ENCODE assay signal across 35 cellular contexts in genomic region chr14:38175658-38176057, GRCh38. TPM values are rescaled to one million over a fixed set of nuclear protein-coding genes. Genes with fewer than 3 reads are reported as not detected.
"Had no signal": no experiment of that assay in that cellular context is flagged by ENCODE, and none has a peak within 500 bp of the region (broad histone marks: within the 10 kb centered on the region; RNA-seq: fewer than 3 reads in every experiment).

No MANE protein-coding gene starts in this region.

- H3K27ac Mint-ChIP-seq: activated B cell treated with CpG ODN at 0.5 μM for 24 hours; activated CD8-positive, alpha-beta memory T cell treated with anti-CD3 and anti-CD28 coated beads, Interleukin-2, amount 10 ng/mL, durations not matched to agents 7 days and 5 days; activated CD8-positive, alpha-beta T cell treated with anti-CD3 and anti-CD28 coated beads, Interleukin-2, amount 10 ng/mL, durations not matched to agents 7 days and 5 days; activated naive CD4-positive, alpha-beta T cell treated with anti-CD3 and anti-CD28 coated beads for 36 hours; activated naive CD8-positive, alpha-beta T cell treated with anti-CD3 and anti-CD28 coated beads for 36 hours; activated T-cell treated with anti-CD3 and anti-CD28 coated beads, Interleukin-2, amount 50 U/mL, for 24 hours; activated T-helper 2 cell treated with anti-CD3 and anti-CD28 coated beads, Interferon-gamma antibody, Interleukin-2, Interleukin-4, amounts not matched to agents 10 μg/mL and 5 μg/mL and 100 μg/mL, durations not matched to agents 14 hours and 24 hours and 36 hours; brain; T-helper 17 cell; T-helper 2 cell treated with Interferon-gamma antibody and Interleukin-4, amounts not matched to agents 5 μg/mL and 100 μg/mL, for 36 hours had no signal

- ATAC-seq: activated CD4-positive, CD25-positive, alpha-beta regulatory T cell treated with anti-CD3 and anti-CD28 coated beads, Interleukin-2, amount 50 U/mL, for 24 hours; activated CD8-positive, alpha-beta memory T cell treated with anti-CD3 and anti-CD28 coated beads, Interleukin-2, amount 10 ng/mL, durations not matched to agents 7 days and 5 days; activated CD8-positive, alpha-beta T cell treated with anti-CD3 and anti-CD28 coated beads, Interleukin-2, amount 10 ng/mL, durations not matched to agents 7 days and 5 days; gastroesophageal sphincter; T-helper 17 cell had no signal

- H3K4me3 Mint-ChIP-seq: activated B cell treated with CpG ODN at 0.5 μM for 24 hours; activated CD8-positive, alpha-beta memory T cell treated with anti-CD3 and anti-CD28 coated beads, Interleukin-2, amount 10 ng/mL, durations not matched to agents 7 days and 5 days; activated CD8-positive, alpha-beta T cell treated with anti-CD3 and anti-CD28 coated beads, Interleukin-2, amount 10 ng/mL, durations not matched to agents 7 days and 5 days; activated naive CD4-positive, alpha-beta T cell treated with anti-CD3 and anti-CD28 coated beads for 36 hours; activated naive CD4-positive, alpha-beta T cell treated with anti-CD3 and anti-CD28 coated beads, Interleukin-2, amount 50 U/mL, for 24 hours; activated naive CD8-positive, alpha-beta T cell treated with anti-CD3 and anti-CD28 coated beads for 36 hours; activated T-cell treated with anti-CD3 and anti-CD28 coated beads, Interleukin-2, amount 50 U/mL, for 24 hours; brain; T-helper 17 cell; T-helper 2 cell treated with Interferon-gamma antibody and Interleukin-4, amounts not matched to agents 5 μg/mL and 100 μg/mL, for 36 hours had no signal

- H3K4me1 Mint-ChIP-seq: activated B cell treated with CpG ODN at 0.5 μM for 24 hours; activated CD8-positive, alpha-beta memory T cell treated with anti-CD3 and anti-CD28 coated beads, Interleukin-2, amount 10 ng/mL, durations not matched to agents 7 days and 5 days; activated naive CD4-positive, alpha-beta T cell treated with anti-CD3 and anti-CD28 coated beads, Interleukin-2, amount 50 U/mL, for 24 hours; brain; T-helper 17 cell had no signal

- H3K9me3 ChIP-seq: ascending aorta, breast epithelium, colonic mucosa, esophagus squamous epithelium, gastroesophageal sphincter had no signal

- H3K27me3 ChIP-seq: ascending aorta, breast epithelium, cardiac muscle cell, colonic mucosa, esophagus squamous epithelium, gastroesophageal sphincter had no signal

- H3K9me3 Mint-ChIP-seq: activated B cell treated with CpG ODN at 0.5 μM for 24 hours; activated T-helper 2 cell treated with anti-CD3 and anti-CD28 coated beads, Interferon-gamma antibody, Interleukin-2, Interleukin-4, amounts not matched to agents 10 μg/mL and 5 μg/mL and 100 μg/mL, durations not matched to agents 14 hours and 24 hours and 36 hours had no signal

- H3K27ac ChIP-seq: ascending aorta, breast epithelium, cardiac muscle cell, colonic mucosa, epithelial cell of prostate, esophagus squamous epithelium, gastroesophageal sphincter, WERI-Rb-1 had no signal

- FAIRE-seq: endometrium, endothelial cell of umbilical vein had no signal

- H3K4me1 ChIP-seq: ascending aorta, breast epithelium, colonic mucosa, gastroesophageal sphincter had no signal

- DNase-seq: activated B cell treated with CpG ODN at 0.5 μM for 24 hours; activated CD4-positive, alpha-beta T cell treated with anti-CD3 and anti-CD28 coated beads for 48 hours; activated CD4-positive, alpha-beta T cell treated with anti-CD3 and anti-CD28 coated beads, Interleukin-2, amount 50 U/mL, for 1 hour; activated CD4-positive, alpha-beta T cell treated with anti-CD3 and anti-CD28 coated beads, Interleukin-2, amount 50 U/mL, for 48 hours; activated CD8-positive, alpha-beta memory T cell treated with anti-CD3 and anti-CD28 coated beads, Interleukin-2, amount 10 ng/mL, durations not matched to agents 7 days and 5 days; activated CD8-positive, alpha-beta memory T cell treated with anti-CD3 and anti-CD28 coated beads, Interleukin-2, amount 50 U/mL, for 4 hours; activated CD8-positive, alpha-beta T cell treated with anti-CD3 and anti-CD28 coated beads, Interleukin-2, amount 10 ng/mL, durations not matched to agents 7 days and 5 days; activated effector memory CD4-positive, alpha-beta T cell treated with anti-CD3 and anti-CD28 coated beads, Interleukin-2, amount 50 U/mL, for 16 hours; activated naive CD4-positive, alpha-beta T cell treated with anti-CD3 and anti-CD28 coated beads for 36 hours; activated naive CD8-positive, alpha-beta T cell treated with anti-CD3 and anti-CD28 coated beads for 36 hours; activated T-cell treated with anti-CD3 and anti-CD28 coated beads, Interleukin-2, amount 50 U/mL, for 24 hours; central memory CD4-positive, alpha-beta T cell; cerebellar nuclear complex; colonic mucosa; effector CD8-positive, alpha-beta T cell; esophagus squamous epithelium; foreskin melanocyte; T-helper 1 cell; T-helper 17 cell; T1000; WERI-Rb-1 had no signal

- H3K27me3 Mint-ChIP-seq: activated B cell treated with CpG ODN at 0.5 μM for 24 hours; activated CD8-positive, alpha-beta memory T cell treated with anti-CD3 and anti-CD28 coated beads, Interleukin-2, amount 10 ng/mL, durations not matched to agents 7 days and 5 days; activated naive CD4-positive, alpha-beta T cell treated with anti-CD3 and anti-CD28 coated beads, Interleukin-2, amount 50 U/mL, for 24 hours; activated naive CD8-positive, alpha-beta T cell treated with anti-CD3 and anti-CD28 coated beads for 36 hours; T-helper 17 cell had no signal

- H3K36me3 Mint-ChIP-seq: activated CD8-positive, alpha-beta memory T cell treated with anti-CD3 and anti-CD28 coated beads, Interleukin-2, amount 10 ng/mL, durations not matched to agents 7 days and 5 days; activated naive CD8-positive, alpha-beta T cell treated with anti-CD3 and anti-CD28 coated beads for 36 hours; brain had no signal

- H3K4me3 ChIP-seq: ascending aorta, breast epithelium, cardiac muscle cell, colonic mucosa, esophagus squamous epithelium, gastroesophageal sphincter had no signal

- H3K36me3 ChIP-seq: ascending aorta, breast epithelium, cardiac muscle cell, colonic mucosa, esophagus squamous epithelium, gastroesophageal sphincter, WERI-Rb-1 had no signal

RNA-seq across cellular contexts. Expression of gene SSTR1, which starts 32.0 kb away (rescaled TPM):
- total RNA-seq: activated B cell treated with CpG ODN at 0.5 μM for 24 hours; activated CD8-positive, alpha-beta memory T cell treated with anti-CD3 and anti-CD28 coated beads for 36 hours; activated CD8-positive, alpha-beta memory T cell treated with anti-CD3 and anti-CD28 coated beads, Interleukin-2, amount 10 ng/mL, durations not matched to agents 7 days and 5 days; activated CD8-positive, alpha-beta T cell treated with anti-CD3 and anti-CD28 coated beads, Interleukin-2, amount 10 ng/mL, durations not matched to agents 7 days and 5 days; activated naive CD4-positive, alpha-beta T cell treated with anti-CD3 and anti-CD28 coated beads for 36 hours; activated naive CD8-positive, alpha-beta T cell treated with anti-CD3 and anti-CD28 coated beads for 36 hours; activated T-helper 2 cell treated with anti-CD3 and anti-CD28 coated beads, Interferon-gamma antibody, Interleukin-2, Interleukin-4, amounts not matched to agents 10 μg/mL and 5 μg/mL and 100 μg/mL, durations not matched to agents 14 hours and 24 hours and 36 hours; cardiac muscle cell; dermis microvascular lymphatic vessel endothelial cell; T-helper 17 cell had no signal
- polyA plus RNA-seq: cardiac muscle cell had no signal
